In genomic region chr11:46363031-46363407, GRCh38 we compare ENCODE assay signal across 8 cellular contexts. TPM values are rescaled to one million over a fixed set of nuclear protein-coding genes. Genes with fewer than 3 reads are reported as not detected.
DNase-seq lines count a peak whose midpoint lies in the region; ATAC-seq and TF ChIP-seq lines count a peak whose summit lies in the region.

No MANE protein-coding gene starts in this region.

- H3K27ac ChIP-seq in Peyer's patch (peak overlapping the region in 3 of 4 donors; percentile 55 to 73 (median 67)), dorsolateral prefrontal cortex (peak overlapping the region; percentile 68 to 99 (median 97))

- H3K4me3 ChIP-seq in Peyer's patch (no peak overlapping the region), dorsolateral prefrontal cortex (peak overlapping the region in 57 of 59 donors; percentile 19 to 68 (median 53)), mucosa of descending colon (no peak overlapping the region)

- TF ChIP-seq CTCF in Peyer's patch (IDR thresholded peaks at IDR 0.05) (no peak), dorsolateral prefrontal cortex (IDR thresholded peaks at IDR 0.05 in 54 of 56, conservative IDR thresholded peaks at IDR 0.05 in 2 of 56; ENCODE audit: low read depth in 1 of 56, partially characterized antibody in 56 of 56) (no peak), mucosa of descending colon (IDR thresholded peaks at IDR 0.05) (no peak)

- H3K36me3 ChIP-seq in Peyer's patch (peaks cover 0 to 3% (median 0%) of the 10 kb centered on the region in 3 donors), mucosa of descending colon (ENCODE audit: low read depth) (no peaks in the 10 kb centered on the region)

- DNase-seq in DMS53 treated with DMSO at 0.1 percent for 48 hours (lab: John Stamatoyannopoulos, UW; ENCODE audit: unreplicated experiment) (peak; percentile 43), Peyer's patch (no peak), dorsolateral prefrontal cortex (peak in 2 of 10 donors; percentile 62 to 76), mucosa of descending colon (no peak), cerebellar cortex (ENCODE audit: low spot score) (no peak)
- no peak for DNase-seq in NK-92 treated with Interleukin-12 subunit alpha and Interleukin-12 subunit beta, amount 100 ng/mL, for 24 hours (lab: John Stamatoyannopoulos, UW)

- H3K9me3 ChIP-seq in Peyer's patch (no peaks in the 10 kb centered on the region), mucosa of descending colon (no peaks in the 10 kb centered on the region)

- ATAC-seq in mucosa of descending colon: peak; percentile 43
- no peak for ATAC-seq in GM21619 (IDR thresholded peaks at IDR 0.05; ENCODE audit: unreplicated experiment)
- no peak for ATAC-seq in GM19467 (IDR thresholded peaks at IDR 0.05; ENCODE audit: unreplicated experiment)

- intact Hi-C loops in dorsolateral prefrontal cortex (cut with DNase I) (no loop called here), mucosa of descending colon (cut with DNase I, micrococcal nuclease) (no loop called here)

- TF ChIP-seq POLR2A in Peyer's patch (IDR thresholded peaks at IDR 0.05): no peak

- peaks cover 0 to 42% (median 20%) of the 10 kb centered on the region in 4 donors for H3K4me1 ChIP-seq in Peyer's patch
- no peaks in the 10 kb centered on the region for H3K4me1 ChIP-seq in mucosa of descending colon (ENCODE audit: low read depth)

- no peaks in the 10 kb centered on the region for H3K27me3 ChIP-seq in Peyer's patch
- H3K27me3 ChIP-seq in dorsolateral prefrontal cortex: no peaks in the 10 kb centered on the region

RNA-seq across cellular contexts. Expression of gene DGKZ, which starts 15.8 kb away (rescaled TPM):
- total RNA-seq in Peyer's patch: 100 to 1,000 TPM; 104 to 270 (median 200) TPM
- total RNA-seq in dorsolateral prefrontal cortex: 100 to 1,000 TPM; 142 to 475 (median 319) TPM
- 10 to 100 TPM; 41.2 to 49.6 (median 47.2) TPM for total RNA-seq in mucosa of descending colon

RNA-seq across cellular contexts. Expression of gene MDK, which starts 18.4 kb away (rescaled TPM):
- total RNA-seq in Peyer's patch: 100 to 1,000 TPM in 3 of 4 donors, 10 to 100 TPM in 1; 22.3 to 340 (median 205) TPM
- total RNA-seq in dorsolateral prefrontal cortex: 10 to 100 TPM in 95 of 120 experiments, 1 to 10 TPM in 25; 4.6 to 45.3 (median 12.9) TPM
- total RNA-seq in mucosa of descending colon: 100 to 1,000 TPM; 103 to 672 (median 193) TPM

RNA-seq across cellular contexts. Expression of gene CHRM4, which starts 28.6 kb away (rescaled TPM):
- total RNA-seq in Peyer's patch: 10 to 100 TPM; 11.5 to 16.5 (median 13.0) TPM
- total RNA-seq in dorsolateral prefrontal cortex: 10 to 100 TPM in 56 of 120 experiments, 1 to 10 TPM in 64; 2.7 to 25.0 (median 9.7) TPM
- 1 to 10 TPM in 2 of 3 donors, under 1 TPM in 1; 0.32 to 6.0 (median 3.1) TPM for total RNA-seq in mucosa of descending colon

Comparison
In these comparisons a context has a peak if more than half of its experiments do, and no peak if none do; other contexts are left out.
1. H3K4me3 ChIP-seq: peak in dorsolateral prefrontal cortex (57 of 59); none in Peyer's patch (0 of 4) and mucosa of descending colon (single experiment).